In genomic region chr12:31749024-31749704, GRCh38 we compare ENCODE assay signal across 8 cellular contexts. TPM values are rescaled to one million over a fixed set of nuclear protein-coding genes. Genes with fewer than 3 reads are reported as not detected.
DNase-seq lines count a peak whose midpoint lies in the region; ATAC-seq, FAIRE-seq and TF ChIP-seq lines count a peak whose summit lies in the region.

No MANE protein-coding gene starts in this region.

- H3K27ac ChIP-seq in gastrocnemius medialis (peak overlapping the region; percentile 52 to 69 (median 62)), kidney (ENCODE audit: low read depth in 2 of 2, low read length in 2 of 2) (no peak overlapping the region)

- TF ChIP-seq POLR2A in gastrocnemius medialis (IDR thresholded peaks at IDR 0.05), result no peak

- H3K27me3 ChIP-seq in gastrocnemius medialis, result no peaks in the 10 kb centered on the region

- H3K9me3 ChIP-seq in gastrocnemius medialis (peaks cover 0 to 10% (median 0%) of the 10 kb centered on the region in 3 donors), kidney (ENCODE audit: control insufficient read depth in 1 of 2, low read length in 2 of 2) (peaks cover 2 to 6% of the 10 kb centered on the region in 2 donors)

- H3K36me3 ChIP-seq in gastrocnemius medialis (no peaks in the 10 kb centered on the region), kidney (ENCODE audit: control insufficient read depth in 1 of 2, insufficient read depth in 2 of 2, low read length in 2 of 2) (no peaks in the 10 kb centered on the region)

- H3K9ac ChIP-seq in kidney (ENCODE audit: low read length in 2 of 2), result no peak overlapping the region

- in situ Hi-C loops in gastrocnemius medialis (cut with MboI; ENCODE audit: low sequenced_read_pairs in 4 of 4), result no loop called here

- H3K4me3 ChIP-seq in gastrocnemius medialis (no peak overlapping the region), kidney (ENCODE audit: low read length in 2 of 2) (peak overlapping the region in 1 of 2 donors; percentile 24)

- intact Hi-C loops in gastrocnemius medialis (cut with DNase I; ENCODE audit: low total_unique reads), result no loop called here
- intact Hi-C loops in kidney (cut with DNase I), result no loop called here

- H3K4me1 ChIP-seq in gastrocnemius medialis (peaks cover 0 to 9% of the 10 kb centered on the region in 2 donors), kidney (ENCODE audit: control insufficient read depth in 1 of 2, insufficient read depth in 1 of 2, low read depth in 1 of 2, low read length in 2 of 2) (peaks cover 0 to 2% of the 10 kb centered on the region in 2 donors)

- peak; percentile 77 for ATAC-seq in GM19468 (IDR thresholded peaks at IDR 0.05; ENCODE audit: extremely low read depth, unreplicated experiment)
- ATAC-seq in HG03571 (IDR thresholded peaks at IDR 0.05; ENCODE audit: unreplicated experiment), result peak; percentile 81
- peak; percentile 81 to 87 for ATAC-seq in gastrocnemius medialis

- TF ChIP-seq CTCF in gastrocnemius medialis (IDR thresholded peaks at IDR 0.05 in 4 of 5, conservative IDR thresholded peaks at IDR 0.05 in 1 of 5) (no peak), kidney (IDR thresholded peaks at IDR 0.05; ENCODE audit: borderline replicate concordance, extremely low read depth, insufficient read depth) (no peak)

- peak; percentile 97 for DNase-seq in COR-L47 (lab: John Stamatoyannopoulos, UW)
- peak; percentile 99 for DNase-seq in NCI-H774 (lab: John Stamatoyannopoulos, UW)
- peak; percentile 48 for DNase-seq in activated T-cell treated with anti-CD3 and anti-CD28 coated beads for 4 hours
- DNase-seq in germinal center (ENCODE audit: low spot score), result peak; percentile 38
- peak; percentile 44 to 46 for DNase-seq in gastrocnemius medialis
- no peak for DNase-seq in kidney

- FAIRE-seq in kidney (lab: Jason Lieb, UNC), result no peak

RNA-seq across cellular contexts. Expression of gene AMN1, which starts 20.3 kb away (rescaled TPM):
- total RNA-seq in gastrocnemius medialis, result 10 to 100 TPM; 14.9 to 27.2 (median 18.6) TPM
- 12.5 TPM for total RNA-seq in kidney
- polyA plus RNA-seq in kidney (ENCODE audit: insufficient read depth, low read depth, low replicate concordance), result 13.9 TPM

Comparison
In these comparisons a context has a peak if more than half of its experiments do, and no peak if none do; other contexts are left out.
1. H3K27ac ChIP-seq: peak in gastrocnemius medialis (4 of 4); none in kidney (0 of 2).
2. Peak in every context shown above with its lines, with median percentiles within 50 percentile points of each other: ATAC-seq.